Comparison of ENCODE assay signal across 9 cellular contexts in the genomic region with DNA sequence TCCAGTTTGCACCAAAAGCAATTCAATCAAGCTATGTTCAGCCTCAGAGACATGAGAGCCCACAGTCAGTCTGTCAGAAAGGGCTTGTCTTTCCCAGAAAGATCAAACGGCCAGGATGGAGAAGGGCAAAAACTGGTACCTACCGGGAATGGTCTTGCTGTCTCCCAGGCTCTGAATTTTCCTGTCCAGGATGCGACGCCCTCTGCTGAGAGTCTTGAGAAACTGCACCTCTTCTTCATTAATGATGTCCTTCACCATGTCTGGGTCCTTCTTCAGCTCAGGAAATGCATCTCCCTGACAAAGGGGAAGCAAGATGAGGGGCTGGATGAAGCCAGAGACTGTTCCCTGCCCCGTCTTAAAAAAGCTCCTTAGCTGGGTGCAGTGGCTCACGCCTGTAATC. TPM values are rescaled to one million over a fixed set of nuclear protein-coding genes. Genes with fewer than 3 reads are reported as not detected.
DNase-seq lines count a peak whose midpoint lies in the region; ATAC-seq, FAIRE-seq and TF ChIP-seq lines count a peak whose summit lies in the region.
"Had no signal": no experiment of that assay in that cellular context is flagged by ENCODE, and none has a peak within 500 bp of the region (broad histone marks: within the 10 kb centered on the region; RNA-seq: fewer than 3 reads in every experiment).

No MANE protein-coding gene starts in this region.

- peak; percentile 81 for FAIRE-seq in K562 (lab: Jason Lieb, UNC)

- intact Hi-C loops in K562 (cut with micrococcal nuclease), result loop anchor here (10.0 kb wide), 1 partner anchor 267 kb away; no protein-coding TSS in a partner anchor

- in situ Hi-C loops in K562 (cut with MboI), result loop anchor here (10.0 kb wide), 1 partner anchor 277 kb away; no protein-coding TSS in a partner anchor

- no peak for TF ChIP-seq EP300 in K562 (IDR thresholded peaks at IDR 0.05; ENCODE audit: low read length)

- no peak overlapping the region for H2AFZ ChIP-seq in K562 (ENCODE audit: low read depth, low read length)

- BruUV-seq in K562 (replicated peaks; lab: Mats Ljungman, UMichigan), result no TSS peak

- no peaks in the 10 kb centered on the region for H3K9me1 ChIP-seq in K562 (ENCODE audit: control insufficient read depth, insufficient read depth, low read length)

- TF ChIP-seq RAD21 in K562 (CRISPR knock-in tag; conservative IDR thresholded peaks at IDR 0.05 in 1 of 2, IDR thresholded peaks at IDR 0.05 in 1 of 2) (no peak), liver (IDR thresholded peaks at IDR 0.05) (peak; percentile 61 to 74)

- peak; percentile 78 for ATAC-seq in K562

- no peaks in the 10 kb centered on the region for H3K9me3 ChIP-seq in K562 (replicated peaks; ENCODE audit: control insufficient read depth, insufficient read depth, low read depth, low read length)
- no peaks in the 10 kb centered on the region for H3K9me3 ChIP-seq in liver (ENCODE audit: control insufficient read depth in 4 of 4, low read length in 3 of 4)

- H3K4me1 ChIP-seq in K562 (replicated peaks in 1 of 2; ENCODE audit: control insufficient read depth in 2 of 2, insufficient read depth in 2 of 2, low read length in 2 of 2) (no peaks in the 10 kb centered on the region), liver (ENCODE audit: control insufficient read depth in 4 of 4, insufficient read depth in 4 of 4, low read length in 3 of 4) (no peaks in the 10 kb centered on the region)

- POLR2A ChIA-PET in K562 (lab: Yijun Ruan, JAX), result interaction anchor here (0.7 to 2.7 kb wide), 8 partner anchors 8 to 345 kb away, joined by 3 to 12 read pairs (median 4); a partner anchor contains a TSS

- DNase-seq in stimulated activated CD4-positive, alpha-beta T cell treated with anti-CD3 and anti-CD28 coated beads, Interleukin-15, amount 100 ng/mL, for 24 hours, result peak; percentile 37
- DNase-seq in stimulated activated CD4-positive, alpha-beta T cell treated with anti-CD3 and anti-CD28 coated beads, Interleukin-12 subunit alpha, Interleukin-12 subunit beta, amount 100 ng/mL, for 4 hours, result no peak
- DNase-seq in NB4 (ENCODE audit: low read depth), result peak; percentile 76
- peak; percentile 36 to 62 (median 40) for DNase-seq in K562 (ENCODE audit: extremely low read depth in 1 of 4, low spot score in 3 of 4)
- DNase-seq in NCI-H2081 treated with DMSO at 0.1 percent for 48 hours (lab: John Stamatoyannopoulos, UW), result no peak
- no peak for DNase-seq in activated CD8-positive, alpha-beta memory T cell treated with anti-CD3 and anti-CD28 coated beads, Interleukin-2, amount 50 U/mL, for 48 hours
- DNase-seq in mesenteric fat pad (ENCODE audit: low spot score), result no peak

- CTCF ChIA-PET in K562 (lab: Yijun Ruan, JAX; ENCODE audit: low intra/inter-chr PET ratio), result no interaction called here

- H3K27ac ChIP-seq in K562 (ENCODE audit: extremely low read depth, low read depth, low read length), result no peak overlapping the region
- H3K27ac ChIP-seq in liver (ENCODE audit: low read depth in 1 of 2, low read length in 2 of 2), result no peak overlapping the region
- H3K27ac ChIP-seq: epithelial cell of prostate had no signal

- 50% methylated on average over 6 of the region's 6 CpGs for WGBS in K562 (ENCODE audit: insufficient coverage, low coverage, missing lambda C conversion rate)
- WGBS in liver, result 56% methylated on average over 6 of the region's 6 CpGs

- H3K79me2 ChIP-seq in K562 (ENCODE audit: control insufficient read depth, insufficient read depth, low read length), result peaks cover 9% of the 10 kb centered on the region; the same call in 1 of the 3 replicates

- H4K20me1 ChIP-seq in K562 (replicated peaks; ENCODE audit: control insufficient read depth, insufficient read depth, low read length), result peaks cover 9% of the 10 kb centered on the region

- no peak overlapping the region for H3K4me2 ChIP-seq in K562 (ENCODE audit: insufficient read depth, low read length)

- TF ChIP-seq CTCF in NB4 (IDR thresholded peaks at IDR 0.05; ENCODE audit: low read depth, low read length) (peak; percentile 85), K562 (IDR thresholded peaks at IDR 0.05 in 2 of 3, conservative IDR thresholded peaks at IDR 0.05 in 1 of 3; ENCODE audit: insufficient read depth in 2 of 3, low read depth in 1 of 3, low read length in 3 of 3) (peak; percentile 55 to 73 (median 56)), liver (IDR thresholded peaks at IDR 0.05; ENCODE audit: low read depth, low read length, missing input control) (peak; percentile 52)

- no peak for TF ChIP-seq POLR2A in NB4 (IDR thresholded peaks at IDR 0.05; ENCODE audit: extremely low read depth, insufficient read length)
- no peak for TF ChIP-seq POLR2A in K562 (conservative IDR thresholded peaks at IDR 0.05)

- H3K9ac ChIP-seq in K562 (ENCODE audit: insufficient read depth in 1 of 2, low read depth in 2 of 2, low read length in 2 of 2) (no peak overlapping the region), liver (ENCODE audit: low read depth in 1 of 2, low read length in 2 of 2) (no peak overlapping the region)

- no peaks in the 10 kb centered on the region for H3K27me3 ChIP-seq in K562 (ENCODE audit: control insufficient read depth in 2 of 2, insufficient read depth in 2 of 2, low read length in 2 of 2)
- no peaks in the 10 kb centered on the region for H3K27me3 ChIP-seq in liver (ENCODE audit: control insufficient read depth in 4 of 4, insufficient read depth in 4 of 4, low read length in 3 of 4)

- H3K36me3 ChIP-seq in K562 (ENCODE audit: control insufficient read depth, insufficient read depth, low read length), result peaks cover 94% of the 10 kb centered on the region
- peaks cover 25 to 86% (median 60%) of the 10 kb centered on the region in 4 donors for H3K36me3 ChIP-seq in liver (ENCODE audit: control insufficient read depth in 4 of 4, insufficient read depth in 3 of 4, low read depth in 1 of 4, low read length in 3 of 4)

- H3K4me3 ChIP-seq in NB4 (ENCODE audit: low read depth, low read length) (no peak overlapping the region), K562 (no peak overlapping the region), liver (ENCODE audit: low read depth in 1 of 3, low read length in 3 of 3) (no peak overlapping the region)

RNA-seq across cellular contexts. Expression of a gene that starts 15.8 kb away (rescaled TPM):
- 28.6 and 30.6 TPM in 2 replicates for total RNA-seq in K562 (2011; cell fraction: chromatin; rRNA removed; ENCODE audit: low replicate concordance)
- total RNA-seq in K562 (2011; cell fraction: nucleolus; rRNA removed), result 22.5 and 25.3 TPM in 2 replicates
- total RNA-seq in K562 (2011; cell fraction: nucleoplasm; rRNA removed), result 28.2 and 46.0 TPM in 2 replicates
- total RNA-seq in K562 (2014; rRNA removed) (25.2 and 28.4 TPM in 2 replicates), K562 (2014; rRNA removed; fragmentation: Illumina TruSeq; extraction: Trizol) (17.1 and 18.5 TPM in 2 replicates), K562 (2015; rRNA removed; fragmentation: Illumina TruSeq; extraction: Trizol) (18.4 and 19.5 TPM in 2 replicates), K562 (2021) (27.6 and 29.0 TPM in 2 replicates), liver (10 to 100 TPM; 13.1 to 16.4 TPM), mesenteric fat pad (25.8 TPM)
- polyA plus RNA-seq in K562 (2011; rRNA removed) (9.5 and 11.2 TPM in 2 replicates), K562 (2014; fragmentation: Illumina TruSeq; extraction: Trizol) (10.0 and 10.3 TPM in 2 replicates), K562 (2014; fragmentation: Nextera tagmentation; extraction: Ambion mirVana) (10 to 100 TPM in 1 of 2 experiments, 1 to 10 TPM in 1; 9.2 to 11.6 TPM), K562 (2014; rRNA removed) (15.6 and 21.8 TPM in 2 replicates), liver (1 to 10 TPM; 3.7 to 4.9 TPM)
- polyA plus RNA-seq in K562 (2011; cell fraction: cytosol; rRNA removed), result 13.2 and 14.7 TPM in 2 replicates
- polyA plus RNA-seq in K562 (2011; cell fraction: nucleus; rRNA removed), result 7.1 and 8.3 TPM in 2 replicates
- 7.8 and 8.0 TPM in 2 replicates for polyA plus RNA-seq in K562 (2012)
- 6.4 and 8.2 TPM in 2 replicates for polyA minus RNA-seq in K562 (2011; rRNA and poly(A)+ RNA removed)
- polyA minus RNA-seq in K562 (2011; cell fraction: cytosol; rRNA and poly(A)+ RNA removed), result 10.4 and 13.6 TPM in 2 replicates
- 5.3 and 7.2 TPM in 2 replicates for polyA minus RNA-seq in K562 (2011; cell fraction: nucleus; rRNA and poly(A)+ RNA removed)

RNA-seq across cellular contexts. Expression of a gene that starts 21.8 kb away (rescaled TPM):
- total RNA-seq in K562 (2011; cell fraction: chromatin; rRNA removed; ENCODE audit: low replicate concordance), result 449 and 606 TPM in 2 replicates
- total RNA-seq in K562 (2011; cell fraction: nucleolus; rRNA removed), result 336 and 371 TPM in 2 replicates
- 264 and 340 TPM in 2 replicates for total RNA-seq in K562 (2011; cell fraction: nucleoplasm; rRNA removed)
- total RNA-seq in K562 (2014; rRNA removed) (174 and 200 TPM in 2 replicates), K562 (2014; rRNA removed; fragmentation: Illumina TruSeq; extraction: Trizol) (104 and 106 TPM in 2 replicates), K562 (2015; rRNA removed; fragmentation: Illumina TruSeq; extraction: Trizol) (73.1 and 73.7 TPM in 2 replicates), K562 (2021) (190 and 207 TPM in 2 replicates), liver (100 to 1,000 TPM in 1 of 2 donors, 10 to 100 TPM in 1; 54.1 to 121 TPM), mesenteric fat pad (100 TPM)
- polyA plus RNA-seq in K562 (2011; rRNA removed) (235 and 246 TPM in 2 replicates), K562 (2014; fragmentation: Illumina TruSeq; extraction: Trizol) (213 and 235 TPM in 2 replicates), K562 (2014; fragmentation: Nextera tagmentation; extraction: Ambion mirVana) (100 to 1,000 TPM in 1 of 2 experiments, 10 to 100 TPM in 1; 50.1 to 138 TPM), K562 (2014; rRNA removed) (165 and 174 TPM in 2 replicates), liver (10 to 100 TPM; 53.7 to 73.9 TPM)
- 173 and 214 TPM in 2 replicates for polyA plus RNA-seq in K562 (2011; cell fraction: cytosol; rRNA removed)
- polyA plus RNA-seq in K562 (2011; cell fraction: nucleus; rRNA removed), result 258 and 317 TPM in 2 replicates
- polyA plus RNA-seq in K562 (2012), result 179 and 372 TPM in 2 replicates
- polyA minus RNA-seq in K562 (2011; rRNA and poly(A)+ RNA removed), result 357 and 399 TPM in 2 replicates
- polyA minus RNA-seq in K562 (2011; cell fraction: cytosol; rRNA and poly(A)+ RNA removed), result 148 and 160 TPM in 2 replicates
- 91.4 and 170 TPM in 2 replicates for polyA minus RNA-seq in K562 (2011; cell fraction: nucleus; rRNA and poly(A)+ RNA removed)

RNA-seq across cellular contexts. Expression of a gene that starts 31.5 kb away (rescaled TPM):
- total RNA-seq in K562 (2011; cell fraction: chromatin; rRNA removed; ENCODE audit: low replicate concordance), result 18.9 and 27.1 TPM in 2 replicates
- total RNA-seq in K562 (2011; cell fraction: nucleolus; rRNA removed), result 11.4 and 15.5 TPM in 2 replicates
- 14.7 and 15.8 TPM in 2 replicates for total RNA-seq in K562 (2011; cell fraction: nucleoplasm; rRNA removed)
- 25.8 and 27.2 TPM in 2 replicates for total RNA-seq in K562 (2014; rRNA removed)
- 19.3 and 23.3 TPM in 2 replicates for total RNA-seq in K562 (2014; rRNA removed; fragmentation: Illumina TruSeq; extraction: Trizol)
- 18.5 and 19.6 TPM in 2 replicates for total RNA-seq in K562 (2015; rRNA removed; fragmentation: Illumina TruSeq; extraction: Trizol)
- 19.2 and 20.8 TPM in 2 replicates for total RNA-seq in K562 (2021)
- 18.9 and 32.1 TPM in 2 replicates for polyA plus RNA-seq in K562 (2011; rRNA removed)
- polyA plus RNA-seq in K562 (2011; cell fraction: cytosol; rRNA removed), result 21.5 and 22.1 TPM in 2 replicates
- 23.9 and 30.1 TPM in 2 replicates for polyA plus RNA-seq in K562 (2011; cell fraction: nucleus; rRNA removed)
- polyA plus RNA-seq in K562 (2012), result 18.9 and 26.8 TPM in 2 replicates
- polyA plus RNA-seq in K562 (2014; fragmentation: Illumina TruSeq; extraction: Trizol), result 32.9 and 39.9 TPM in 2 replicates
- polyA plus RNA-seq in K562 (2014; fragmentation: Nextera tagmentation; extraction: Ambion mirVana), result 10 to 100 TPM in 1 of 2 experiments, 1 to 10 TPM in 1; 7.0 to 10.6 TPM
- 11.1 and 23.8 TPM in 2 replicates for polyA plus RNA-seq in K562 (2014; rRNA removed)
- polyA minus RNA-seq in K562 (2011; rRNA and poly(A)+ RNA removed), result 8.4 and 11.6 TPM in 2 replicates
- polyA minus RNA-seq in K562 (2011; cell fraction: cytosol; rRNA and poly(A)+ RNA removed), result 7.3 and 12.2 TPM in 2 replicates
- 3.0 and 6.3 TPM in 2 replicates for polyA minus RNA-seq in K562 (2011; cell fraction: nucleus; rRNA and poly(A)+ RNA removed)
- total RNA-seq in liver, result 10 to 100 TPM; 11.3 to 16.2 TPM
- polyA plus RNA-seq in liver, result 10 to 100 TPM; 16.7 to 21.4 TPM
- 26.5 TPM for total RNA-seq in mesenteric fat pad

Comparison
In these comparisons a context has a peak if more than half of its experiments do, and no peak if none do; other contexts are left out.
1. DNase-seq: peak in stimulated activated CD4-positive, alpha-beta T cell treated with anti-CD3 and anti-CD28 coated beads, Interleukin-15, amount 100 ng/mL, for 24 hours (single experiment), NB4 (single experiment) and K562 (4 of 4); none in stimulated activated CD4-positive, alpha-beta T cell treated with anti-CD3 and anti-CD28 coated beads, Interleukin-12 subunit alpha, Interleukin-12 subunit beta, amount 100 ng/mL, for 4 hours (single experiment), NCI-H2081 treated with DMSO at 0.1 percent for 48 hours (single experiment), activated CD8-positive, alpha-beta memory T cell treated with anti-CD3 and anti-CD28 coated beads, Interleukin-2, amount 50 U/mL, for 48 hours (single experiment) and mesenteric fat pad (single experiment).
2. Peak in every context shown above with its lines, with median percentiles within 50 percentile points of each other: CTCF ChIP-seq.